Comparison of ENCODE assay signal across 1 cellular context in the genomic region with DNA sequence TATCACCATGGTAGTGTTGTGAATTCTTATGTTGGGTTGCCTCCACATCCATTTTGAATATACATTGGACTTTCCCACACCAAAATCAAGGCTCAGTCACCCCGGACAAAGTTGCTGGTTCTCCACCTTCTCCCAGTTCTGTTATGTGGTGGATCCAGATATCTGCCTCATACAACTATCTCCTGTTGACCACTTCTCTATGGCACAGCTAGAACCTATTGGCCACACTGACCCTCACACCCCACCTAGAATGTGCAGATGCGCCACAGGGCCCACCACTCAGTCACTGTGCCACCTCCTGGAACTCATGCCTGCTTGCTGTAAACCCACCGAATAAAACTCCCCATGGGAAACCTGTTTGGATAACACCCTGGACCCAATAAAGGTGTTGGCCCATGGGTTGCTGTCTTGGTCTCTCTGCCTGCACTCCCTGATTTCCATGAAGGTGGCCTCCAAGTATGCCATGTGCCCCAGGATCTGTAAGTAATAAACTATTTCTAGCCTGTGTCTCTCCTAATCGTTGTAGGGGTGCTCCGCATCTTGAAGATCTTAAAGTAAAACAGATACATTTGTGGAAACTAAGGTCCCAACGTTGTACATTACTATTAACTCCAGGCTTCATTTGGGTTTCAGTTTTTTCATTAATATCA.
TF ChIP-seq lines count a peak whose summit lies in the region.

No MANE protein-coding gene starts in this region.

TF ChIP-seq in IMR-90, 13 proteins besides CTCF, POLR2A, EP300 and RAD21:
- no peak for TF ChIP-seq CEBPB (IDR thresholded peaks at IDR 0.05; ENCODE audit: low read depth, low read length)
- TF ChIP-seq, protein P1, sequence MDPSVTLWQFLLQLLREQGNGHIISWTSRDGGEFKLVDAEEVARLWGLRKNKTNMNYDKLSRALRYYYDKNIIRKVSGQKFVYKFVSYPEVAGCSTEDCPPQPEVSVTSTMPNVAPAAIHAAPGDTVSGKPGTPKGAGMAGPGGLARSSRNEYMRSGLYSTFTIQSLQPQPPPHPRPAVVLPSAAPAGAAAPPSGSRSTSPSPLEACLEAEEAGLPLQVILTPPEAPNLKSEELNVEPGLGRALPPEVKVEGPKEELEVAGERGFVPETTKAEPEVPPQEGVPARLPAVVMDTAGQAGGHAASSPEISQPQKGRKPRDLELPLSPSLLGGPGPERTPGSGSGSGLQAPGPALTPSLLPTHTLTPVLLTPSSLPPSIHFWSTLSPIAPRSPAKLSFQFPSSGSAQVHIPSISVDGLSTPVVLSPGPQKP (IDR thresholded peaks at IDR 0.05; ENCODE audit: borderline replicate concordance, low read depth, low read length), result no peak
- no peak for TF ChIP-seq CHD1 (IDR thresholded peaks at IDR 0.05; ENCODE audit: low read depth, low read length)
- no peak for TF ChIP-seq SMC3 (IDR thresholded peaks at IDR 0.05; ENCODE audit: low read depth, low read length)
- no peak for TF ChIP-seq MAZ (IDR thresholded peaks at IDR 0.05; ENCODE audit: borderline replicate concordance, low read depth, low read length)
- no peak for TF ChIP-seq RCOR1 (IDR thresholded peaks at IDR 0.05; ENCODE audit: insufficient replicate concordance, low read length)
- no peak for TF ChIP-seq NFE2L2 (IDR thresholded peaks at IDR 0.05; ENCODE audit: low read depth, low read length)
- TF ChIP-seq, protein P2, sequence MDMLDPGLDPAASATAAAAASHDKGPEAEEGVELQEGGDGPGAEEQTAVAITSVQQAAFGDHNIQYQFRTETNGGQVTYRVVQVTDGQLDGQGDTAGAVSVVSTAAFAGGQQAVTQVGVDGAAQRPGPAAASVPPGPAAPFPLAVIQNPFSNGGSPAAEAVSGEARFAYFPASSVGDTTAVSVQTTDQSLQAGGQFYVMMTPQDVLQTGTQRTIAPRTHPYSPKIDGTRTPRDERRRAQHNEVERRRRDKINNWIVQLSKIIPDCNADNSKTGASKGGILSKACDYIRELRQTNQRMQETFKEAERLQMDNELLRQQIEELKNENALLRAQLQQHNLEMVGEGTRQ (IDR thresholded peaks at IDR 0.05; ENCODE audit: low read depth, low read length), result no peak
- no peak for TF ChIP-seq RFX5 (IDR thresholded peaks at IDR 0.05; ENCODE audit: low read depth, low read length)
- TF ChIP-seq MXI1 (IDR thresholded peaks at IDR 0.05; ENCODE audit: borderline replicate concordance, low read depth, low read length), result no peak
- TF ChIP-seq FOS (IDR thresholded peaks at IDR 0.05; ENCODE audit: low read depth, low read length), result no peak
- no peak for TF ChIP-seq MAFK (IDR thresholded peaks at IDR 0.05; ENCODE audit: low read depth, low read length)
- no peak for TF ChIP-seq BHLHE40 (IDR thresholded peaks at IDR 0.05; ENCODE audit: low read depth, low read length)
TF ChIP-seq in IMR-90: peak in this region for 0.
